ENCODE assay signal across 28 cellular contexts in the genomic region with DNA sequence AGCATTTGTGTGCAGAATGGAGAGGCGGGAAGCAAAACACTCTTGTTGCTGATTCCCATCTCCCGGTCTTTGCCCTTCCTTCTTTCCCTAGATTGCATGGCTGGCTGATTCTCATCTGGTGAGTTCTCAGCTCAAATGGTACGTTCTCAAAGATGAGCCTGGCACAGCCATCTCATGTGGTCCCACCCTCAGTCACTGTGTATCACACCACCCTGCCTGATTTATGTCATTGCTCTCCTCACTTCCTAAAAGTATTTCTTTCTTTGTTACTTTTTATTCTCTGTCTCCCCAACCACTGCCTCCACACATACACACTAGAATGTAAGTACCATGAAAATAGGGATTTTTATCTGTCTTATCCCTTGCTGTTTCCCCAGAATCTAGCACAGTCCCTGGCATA.
DNase-seq lines count a peak whose midpoint lies in the region; ATAC-seq and TF ChIP-seq lines count a peak whose summit lies in the region.
"Had no signal": no experiment of that assay in that cellular context is flagged by ENCODE, and none has a peak within 500 bp of the region (broad histone marks: within the 10 kb centered on the region; RNA-seq: fewer than 3 reads in every experiment).

No MANE protein-coding gene starts in this region.

- H3K4me3 ChIP-seq in Karpas-422 (ENCODE audit: low read length) (peak overlapping the region; percentile 63), neural progenitor cell (no peak overlapping the region), esophagus muscularis mucosa (no peak overlapping the region), body of pancreas (no peak overlapping the region)
- H3K4me3 ChIP-seq: adrenal gland, HAP-1, stomach, tibial nerve had no signal

- H3K27ac ChIP-seq in Karpas-422 (ENCODE audit: low read length) (peak overlapping the region; percentile 99), cingulate gyrus (ENCODE audit: low read depth, low read length) (peak overlapping the region; percentile 86), neural progenitor cell (no peak overlapping the region), esophagus muscularis mucosa (replicated peaks in 1 of 4) (peak overlapping the region in 2 of 4 donors; percentile 7 to 36), body of pancreas (no peak overlapping the region)
- H3K27ac ChIP-seq: adrenal gland, brain microvascular endothelial cell had no signal

- H3K4me1 Mint-ChIP-seq in neural progenitor cell, result peaks cover 59% of the 10 kb centered on the region
- H3K4me1 Mint-ChIP-seq: immature natural killer cell had no signal

- H3K9me2 ChIP-seq in Karpas-422 (replicated peaks; ENCODE audit: insufficient read depth, low read length), result no peaks in the 10 kb centered on the region

- H3K36me3 ChIP-seq in Karpas-422 (ENCODE audit: insufficient read depth, low read length) (no peaks in the 10 kb centered on the region), neural progenitor cell (no peaks in the 10 kb centered on the region), esophagus muscularis mucosa (no peaks in the 10 kb centered on the region), body of pancreas (replicated peaks in 1 of 2; ENCODE audit: insufficient read depth in 1 of 2, low read depth in 2 of 2) (no peaks in the 10 kb centered on the region)
- H3K36me3 ChIP-seq: adrenal gland, brain microvascular endothelial cell, HAP-1, stomach, tibial nerve had no signal

- peaks cover 78% of the 10 kb centered on the region for H3K4me1 ChIP-seq in Karpas-422 (ENCODE audit: low read length)
- peaks cover 44% of the 10 kb centered on the region for H3K4me1 ChIP-seq in neural progenitor cell
- H3K4me1 ChIP-seq in esophagus muscularis mucosa, result peaks cover 0 to 26% (median 21%) of the 10 kb centered on the region in 4 donors
- H3K4me1 ChIP-seq in body of pancreas, result no peaks in the 10 kb centered on the region
- H3K4me1 ChIP-seq: adrenal gland, HAP-1 had no signal

- peak overlapping the region; percentile 69 for H3K4me2 ChIP-seq in Karpas-422 (ENCODE audit: low read depth, low read length, poor library complexity, severe bottlenecking)
- H3K4me2 ChIP-seq in neural progenitor cell, result no peak overlapping the region

- DNase-seq in AG20443 (ENCODE audit: low spot score), result peak; percentile 9
- peak; percentile 77 for DNase-seq in Karpas-422
- DNase-seq in neural progenitor cell (ENCODE audit: low spot score), result no peak
- DNase-seq in esophagus muscularis mucosa (ENCODE audit: extremely low spot score), result no peak
- no peak for DNase-seq in effector CD8-positive, alpha-beta T cell (lab: John Stamatoyannopoulos, UW)
- DNase-seq in body of pancreas, result no peak
- DNase-seq: activated CD4-positive, alpha-beta T cell treated with anti-CD3 and anti-CD28 coated beads, Interleukin-2, amount 50 U/mL, for 48 hours; activated naive CD4-positive, alpha-beta T cell treated with anti-CD3 and anti-CD28 coated beads for 36 hours; activated T-cell treated with anti-CD3 and anti-CD28 coated beads, Interleukin-2, amount 50 U/mL, for 72 hours; adrenal gland; brain microvascular endothelial cell; DMS153; immature natural killer cell; NCI-H1417 treated with DMSO at 0.1 percent for 48 hours; NCI-H2081; NCI-H226; NCI-H82; right cardiac atrium; Right ventricle myocardium superior; stimulated activated CD4-positive, alpha-beta T cell treated with anti-CD3 and anti-CD28 coated beads, Interleukin-1b, Interleukin-23, amount 100 ng/mL, for 48 hours; stomach; T-helper 2 cell had no signal

- ATAC-seq in body of pancreas, result no peak
- no peak for ATAC-seq in HG02852 (IDR thresholded peaks at IDR 0.05; ENCODE audit: unreplicated experiment)
- ATAC-seq: activated CD4-positive, CD25-positive, alpha-beta regulatory T cell treated with anti-CD3 and anti-CD28 coated beads, Interleukin-2, amount 50 U/mL, for 24 hours; activated T-cell treated with anti-CD3 and anti-CD28 coated beads, Interleukin-2, amount 50 U/mL, for 72 hours had no signal

- peaks cover 12% of the 10 kb centered on the region for H3F3A ChIP-seq in neural progenitor cell (ENCODE audit: low read depth)

- H4K20me1 ChIP-seq in Karpas-422 (ENCODE audit: insufficient read depth, low read depth, low read length) (no peaks in the 10 kb centered on the region), neural progenitor cell (ENCODE audit: low read depth) (no peaks in the 10 kb centered on the region)

- no peak for TF ChIP-seq POLR2A in esophagus muscularis mucosa (IDR thresholded peaks at IDR 0.05; ENCODE audit: low read depth)
- TF ChIP-seq POLR2A in body of pancreas (IDR thresholded peaks at IDR 0.05), result no peak

- 84% methylated on average over 3 of the region's 3 CpGs for WGBS in esophagus muscularis mucosa
- 85 to 90% methylated on average over 3 of the region's 3 CpGs for WGBS in body of pancreas, 2 donors

- peaks cover 4% of the 10 kb centered on the region for H3K9me3 Mint-ChIP-seq in neural progenitor cell
- H3K9me3 Mint-ChIP-seq: activated T-cell treated with anti-CD3 and anti-CD28 coated beads, Interleukin-2, amount 50 U/mL, for 72 hours; immature natural killer cell; memory B cell had no signal

- TF ChIP-seq CTCF in neural progenitor cell (IDR thresholded peaks at IDR 0.05), result no peak
- TF ChIP-seq CTCF in esophagus muscularis mucosa (IDR thresholded peaks at IDR 0.05), result no peak
- TF ChIP-seq CTCF in body of pancreas (IDR thresholded peaks at IDR 0.05), result no peak

- H3K79me2 ChIP-seq in Karpas-422 (ENCODE audit: low read length), result 0 out of 2 replicates have a peak, but pooled peaks cover 2% of the 10 kb centered on the region
- H3K79me2 ChIP-seq in neural progenitor cell (ENCODE audit: low read depth), result no peaks in the 10 kb centered on the region

- H2AFZ ChIP-seq in Karpas-422 (ENCODE audit: low read length) (no peak overlapping the region), neural progenitor cell (replicated peaks) (no peak overlapping the region)

- peaks cover 2% of the 10 kb centered on the region for H3K27me3 Mint-ChIP-seq in neural progenitor cell (ENCODE audit: insufficient read depth, low read depth)
- H3K27me3 Mint-ChIP-seq: memory B cell had no signal

- no peaks in the 10 kb centered on the region for H3K27me3 ChIP-seq in Karpas-422 (ENCODE audit: low read length)
- H3K27me3 ChIP-seq in neural progenitor cell, result no peaks in the 10 kb centered on the region
- H3K27me3 ChIP-seq in esophagus muscularis mucosa, result no peaks in the 10 kb centered on the region
- no peaks in the 10 kb centered on the region for H3K27me3 ChIP-seq in body of pancreas
- H3K27me3 ChIP-seq: adrenal gland, brain microvascular endothelial cell, stomach, tibial nerve had no signal

- H3K9ac ChIP-seq in Karpas-422 (ENCODE audit: low read length) (peak overlapping the region; percentile 79), neural progenitor cell (no peak overlapping the region)

- H3K9me3 ChIP-seq in Karpas-422 (ENCODE audit: low read length) (no peaks in the 10 kb centered on the region), neural progenitor cell (ENCODE audit: low read depth) (no peaks in the 10 kb centered on the region), esophagus muscularis mucosa (no peaks in the 10 kb centered on the region), body of pancreas (no peaks in the 10 kb centered on the region)
- H3K9me3 ChIP-seq: adrenal gland, stomach, tibial nerve had no signal

- intact Hi-C loops in esophagus muscularis mucosa (cut with DNase I) (no loop called here), body of pancreas (cut with DNase I) (no loop called here)

- H3K4me3 Mint-ChIP-seq in neural progenitor cell, result no peak overlapping the region
- H3K4me3 Mint-ChIP-seq: activated naive CD4-positive, alpha-beta T cell treated with anti-CD3 and anti-CD28 coated beads for 36 hours; activated T-cell treated with anti-CD3 and anti-CD28 coated beads, Interleukin-2, amount 50 U/mL, for 72 hours; immature natural killer cell; memory B cell had no signal

- TF ChIP-seq EP300 in esophagus muscularis mucosa (IDR thresholded peaks at IDR 0.05), result no peak

- H3K27ac Mint-ChIP-seq in neural progenitor cell, result peak overlapping the region; percentile 2
- H3K27ac Mint-ChIP-seq: activated naive CD4-positive, alpha-beta T cell treated with anti-CD3 and anti-CD28 coated beads for 36 hours; activated T-cell treated with anti-CD3 and anti-CD28 coated beads, Interleukin-2, amount 50 U/mL, for 72 hours; memory B cell had no signal

- H3K36me3 Mint-ChIP-seq in neural progenitor cell, result peaks cover 10% of the 10 kb centered on the region

Comparison
In these comparisons a context has a peak if more than half of its experiments do, and no peak if none do; other contexts are left out.
1. DNase-seq: peak in AG20443 (single experiment) and Karpas-422 (single experiment); none in neural progenitor cell (single experiment), esophagus muscularis mucosa (single experiment), effector CD8-positive, alpha-beta T cell (single experiment) and body of pancreas (0 of 4).
2. H3K27ac ChIP-seq: peak in Karpas-422 (single experiment) and cingulate gyrus (single experiment); none in neural progenitor cell (single experiment) and body of pancreas (0 of 4).